In genomic region chr6:46220351-46221220, GRCh38 we compare ENCODE assay signal across 8 cellular contexts. TPM values are rescaled to one million over a fixed set of nuclear protein-coding genes. Genes with fewer than 3 reads are reported as not detected.
DNase-seq lines count a peak whose midpoint lies in the region; ATAC-seq and TF ChIP-seq lines count a peak whose summit lies in the region.

No MANE protein-coding gene starts in this region.

- TF ChIP-seq CTCF in OCI-LY7 (conservative IDR thresholded peaks at IDR 0.05; ENCODE audit: low read length) = no peak

- H2AFZ ChIP-seq in OCI-LY7 (ENCODE audit: low read length) = peak overlapping the region; percentile 81
- H2AFZ ChIP-seq in neuronal stem cell (ENCODE audit: low read length) = no peak overlapping the region

- WGBS in neuronal stem cell (ENCODE audit: extremely low coverage in 2 of 2, insufficient read length in 2 of 2, insufficient replicate concordance in 1 of 2), 2 donors = no CpG with 5 or more reads among the region's 6 CpGs

- H2BK120ac ChIP-seq in neuronal stem cell (ENCODE audit: low read depth, low read length) = no peak overlapping the region

- CTCF ChIA-PET in OCI-LY7 (lab: Charles Lee; ENCODE audit: unreplicated experiment) = interaction anchor here (0.6 to 1.2 kb wide), 5 partner anchors 190 to 271 kb away, joined by 3 to 4 read pairs (median 3); partner anchors contain the start of gene RCAN2

- H4K91ac ChIP-seq in neuronal stem cell (ENCODE audit: low read depth, low read length, poor library complexity) = no peak overlapping the region

- no peak overlapping the region for H3K18ac ChIP-seq in neuronal stem cell (ENCODE audit: low read length)

- H3K4me2 ChIP-seq in OCI-LY7 (ENCODE audit: low read length) (peak overlapping the region; percentile 44), neuronal stem cell (ENCODE audit: insufficient read depth, low read length, poor library complexity, severe bottlenecking) (no peak overlapping the region)

- H2AK5ac ChIP-seq in neuronal stem cell (ENCODE audit: low read depth, low read length) = no peak overlapping the region

- H3K9ac ChIP-seq in neuronal stem cell (ENCODE audit: low read depth, low read length, poor library complexity) = no peak overlapping the region

- DNase-seq in DMS79 (lab: John Stamatoyannopoulos, UW) = peak; percentile 53
- peak; percentile 63 for DNase-seq in OCI-LY7 (ENCODE audit: low spot score)
- DNase-seq in NCI-H774 (lab: John Stamatoyannopoulos, UW) = no peak
- no peak for DNase-seq in cortex of kidney (lab: John Stamatoyannopoulos, UW)
- DNase-seq in NCI-H2171 treated with DMSO at 0.1 percent for 48 hours (lab: John Stamatoyannopoulos, UW) = no peak
- DNase-seq in neuronal stem cell (ENCODE audit: low spot score) = no peak

- intact Hi-C loops in OCI-LY7 (cut with micrococcal nuclease; ENCODE audit: unreplicated experiment) = loop anchor here (1.0 to 2.0 kb wide), 4 partner anchors 130 to 560 kb away; partner anchors contain the start of gene RCAN2

- peaks cover 0 to 2% (median 0%) of the 10 kb centered on the region in 3 experiments for H3K27me3 ChIP-seq in neuronal stem cell (ENCODE audit: control insufficient read depth in 3 of 3, insufficient read depth in 3 of 3, low read depth in 1 of 3, low read length in 3 of 3)

- no peak overlapping the region for H2BK5ac ChIP-seq in neuronal stem cell (ENCODE audit: low read length)

- POLR2A ChIA-PET in OCI-LY7 (lab: Charles Lee) = interaction anchor here (0.6 to 1.5 kb wide), 5 partner anchors 12 to 1397 kb away, joined by 3 to 5 read pairs (median 4); no protein-coding TSS in a partner anchor

- H3K4me1 ChIP-seq in OCI-LY7 (ENCODE audit: insufficient read depth, low read length, poor library complexity, severe bottlenecking) = peaks cover 17% of the 10 kb centered on the region
- no peaks in the 10 kb centered on the region for H3K4me1 ChIP-seq in neuronal stem cell (ENCODE audit: control insufficient read depth in 2 of 2, insufficient read depth in 1 of 2, low read depth in 1 of 2, low read length in 2 of 2)

- H3K9me2 ChIP-seq in OCI-LY7 (ENCODE audit: insufficient read depth, low read length) = no peaks in the 10 kb centered on the region

- BruUV-seq in OCI-LY7 (replicated peaks; lab: Mats Ljungman, UMichigan) = no TSS peak

- H3K4ac ChIP-seq in neuronal stem cell (ENCODE audit: low read length) = no peak overlapping the region

- no peaks in the 10 kb centered on the region for H3K9me3 ChIP-seq in OCI-LY7 (ENCODE audit: low read length)
- no peaks in the 10 kb centered on the region for H3K9me3 ChIP-seq in neuronal stem cell (replicated peaks in 1 of 2; ENCODE audit: control insufficient read depth in 2 of 2, insufficient read depth in 1 of 2, low read depth in 1 of 2, low read length in 2 of 2)

- no peaks in the 10 kb centered on the region for H3K79me1 ChIP-seq in neuronal stem cell (ENCODE audit: low read depth, low read length)

- H3K14ac ChIP-seq in neuronal stem cell (ENCODE audit: low read length) = no peak overlapping the region

- ATAC-seq in GM19035 (IDR thresholded peaks at IDR 0.05; ENCODE audit: unreplicated experiment) = peak; percentile 65
- ATAC-seq in HG02973 (IDR thresholded peaks at IDR 0.05; ENCODE audit: unreplicated experiment) = peak; percentile 72

- no peak overlapping the region for H4K8ac ChIP-seq in neuronal stem cell (ENCODE audit: low read depth, low read length)

- H3K4me3 ChIP-seq in OCI-LY7 (ENCODE audit: low read depth, low read length, poor library complexity, severe bottlenecking) (no peak overlapping the region), neuronal stem cell (ENCODE audit: low read length in 2 of 2) (no peak overlapping the region)

- no peak overlapping the region for H2BK15ac ChIP-seq in neuronal stem cell (ENCODE audit: low read length)

- H2BK12ac ChIP-seq in neuronal stem cell (ENCODE audit: low read length) = no peak overlapping the region

- no peaks in the 10 kb centered on the region for H3K79me2 ChIP-seq in OCI-LY7 (ENCODE audit: insufficient read depth, low read depth, low read length)

- H3K36me3 ChIP-seq in OCI-LY7 (ENCODE audit: insufficient read depth, low read length) (no peaks in the 10 kb centered on the region), neuronal stem cell (replicated peaks in 1 of 2; ENCODE audit: control insufficient read depth in 2 of 2, insufficient read depth in 2 of 2, low read length in 2 of 2) (no peaks in the 10 kb centered on the region)

- H3K27ac ChIP-seq in OCI-LY7 (ENCODE audit: low read depth, low read length, poor library complexity, severe bottlenecking) (peak overlapping the region; percentile 36), neuronal stem cell (replicated peaks; ENCODE audit: low read length) (no peak overlapping the region)

- no peaks in the 10 kb centered on the region for H4K20me1 ChIP-seq in OCI-LY7 (ENCODE audit: insufficient read depth, low read length)

- no peak overlapping the region for H3K23ac ChIP-seq in neuronal stem cell (ENCODE audit: low read depth, low read length, poor library complexity)

RNA-seq across cellular contexts. Expression of gene ENPP5, which starts 49.8 kb away (rescaled TPM):
- total RNA-seq in OCI-LY7 (2014; rRNA removed; shearing (Covaris generic)) = 0.50 and 0.59 TPM in 2 replicates
- 1.6 and 2.4 TPM in 2 replicates for total RNA-seq in OCI-LY7 (2022)
- 3.6 TPM for polyA plus RNA-seq in neuronal stem cell (2013, experiment 1 of 2)
- 3.3 TPM for polyA plus RNA-seq in neuronal stem cell (2013, experiment 2 of 2)

Comparison
In these comparisons a context has a peak if more than half of its experiments do, and no peak if none do; other contexts are left out.
1. DNase-seq: peak in DMS79 (single experiment) and OCI-LY7 (single experiment); none in NCI-H774 (single experiment), cortex of kidney (single experiment), NCI-H2171 treated with DMSO at 0.1 percent for 48 hours (single experiment) and neuronal stem cell (single experiment).